ENCODE assay signal across 26 cellular contexts in genomic region chr15:101625169-101625568, GRCh38. TPM values are rescaled to one million over a fixed set of nuclear protein-coding genes. Genes with fewer than 3 reads are reported as not detected.
DNase-seq lines count a peak whose midpoint lies in the region; ATAC-seq and TF ChIP-seq lines count a peak whose summit lies in the region.
"Had no signal": no experiment of that assay in that cellular context is flagged by ENCODE, and none has a peak within 500 bp of the region (broad histone marks: within the 10 kb centered on the region; RNA-seq: fewer than 3 reads in every experiment).

No MANE protein-coding gene starts in this region.

- H3K36me3 ChIP-seq in cardiac muscle cell (no peaks in the 10 kb centered on the region), upper lobe of right lung (no peaks in the 10 kb centered on the region)

- H3K4me3 ChIP-seq in cardiac muscle cell = no peak overlapping the region
- no peak overlapping the region for H3K4me3 ChIP-seq in upper lobe of right lung
- H3K4me3 ChIP-seq: A549, skin epidermis, tibial artery had no signal

- no peaks in the 10 kb centered on the region for H3K27me3 Mint-ChIP-seq in activated T-helper 17 cell treated with anti-CD3 and anti-CD28 coated beads, Interleukin-2, amount 50 U/mL, for 72 hours
- H3K27me3 Mint-ChIP-seq: stimulated activated naive CD8-positive, alpha-beta T cell treated with anti-CD3 and anti-CD28 coated beads, Interleukin-15, amount 100 ng/mL, for 72 hours had no signal

- peak overlapping the region; percentile 90 for H3K27ac Mint-ChIP-seq in activated T-helper 17 cell treated with anti-CD3 and anti-CD28 coated beads, Interleukin-2, amount 50 U/mL, for 72 hours
- H3K27ac Mint-ChIP-seq: activated T-helper 2 cell treated with anti-CD3 and anti-CD28 coated beads, Interferon-gamma antibody, Interleukin-2, Interleukin-4, amounts not matched to agents 10 μg/mL and 5 μg/mL and 100 μg/mL, durations not matched to agents 14 hours and 24 hours and 36 hours; natural killer cell had no signal

- ATAC-seq in left ventricle myocardium superior = no peak
- ATAC-seq in activated T-helper 17 cell treated with anti-CD3 and anti-CD28 coated beads, Interleukin-2, amount 50 U/mL, for 72 hours (replicated peaks) = peak; percentile 54
- peak; percentile 68 for ATAC-seq in upper lobe of right lung
- no peak for ATAC-seq in GM21390 (IDR thresholded peaks at IDR 0.05; ENCODE audit: unreplicated experiment)
- ATAC-seq: A549; activated CD4-positive, CD25-positive, alpha-beta regulatory T cell treated with anti-CD3 and anti-CD28 coated beads, Interleukin-2, amount 50 U/mL, for 24 hours; natural killer cell; Panc1; stimulated activated naive CD8-positive, alpha-beta T cell treated with anti-CD3 and anti-CD28 coated beads, Interleukin-15, amount 100 ng/mL, for 72 hours had no signal

- H3K4me1 ChIP-seq in cardiac muscle cell (ENCODE audit: low read depth) (peaks cover 23% of the 10 kb centered on the region), upper lobe of right lung (no peaks in the 10 kb centered on the region)
- H3K4me1 ChIP-seq: A549, tibial artery had no signal

- H3K36me3 Mint-ChIP-seq in activated T-helper 17 cell treated with anti-CD3 and anti-CD28 coated beads, Interleukin-2, amount 50 U/mL, for 72 hours (ENCODE audit: low read depth) = peaks cover 53% of the 10 kb centered on the region

- H3K4me3 Mint-ChIP-seq in activated T-helper 17 cell treated with anti-CD3 and anti-CD28 coated beads, Interleukin-2, amount 50 U/mL, for 72 hours = peak overlapping the region; percentile 24
- H3K4me3 Mint-ChIP-seq: natural killer cell; stimulated activated naive CD8-positive, alpha-beta T cell treated with anti-CD3 and anti-CD28 coated beads, Interleukin-15, amount 100 ng/mL, for 72 hours had no signal

- intact Hi-C loops in left ventricle myocardium superior (cut with micrococcal nuclease) (no loop called here), upper lobe of right lung (cut with DNase I) (no loop called here)

- H3K9me3 ChIP-seq in cardiac muscle cell (ENCODE audit: low read depth) (no peaks in the 10 kb centered on the region), upper lobe of right lung (no peaks in the 10 kb centered on the region)
- H3K9me3 ChIP-seq: A549, tibial artery had no signal

- DNase-seq in cardiac muscle cell (ENCODE audit: low read depth in 1 of 2, low spot score in 1 of 2) = no peak
- DNase-seq in left ventricle myocardium superior = no peak
- DNase-seq in MV-4-11 (lab: John Stamatoyannopoulos, UW) = peak; percentile 86
- no peak for DNase-seq in upper lobe of right lung
- DNase-seq in mesenteric fat pad (ENCODE audit: low spot score) = no peak
- no peak for DNase-seq in UCSD-AML1 (lab: John Stamatoyannopoulos, UW; ENCODE audit: unreplicated experiment)
- DNase-seq: activated CD4-positive, alpha-beta T cell treated with anti-CD3 and anti-CD28 coated beads, Interleukin-2, amount 50 U/mL, for 48 hours; activated CD8-positive, alpha-beta memory T cell treated with anti-CD3 and anti-CD28 coated beads, Interleukin-2, amount 50 U/mL, for 4 hours; aorta; caudate nucleus; H7; midbrain; natural killer cell; NCI-H1436 treated with DMSO at 0.1 percent for 48 hours; NCI-H446 treated with DMSO at 0.1 percent for 48 hours; SHP77 treated with DMSO at 0.1 percent for 48 hours; stimulated activated naive CD8-positive, alpha-beta T cell treated with anti-CD3 and anti-CD28 coated beads, Interleukin-15, amount 100 ng/mL, for 72 hours; T-helper 1 cell; tibial artery had no signal

- peak overlapping the region; percentile 5 for H3K27ac ChIP-seq in cardiac muscle cell
- H3K27ac ChIP-seq in upper lobe of right lung = no peak overlapping the region
- H3K27ac ChIP-seq: A549, skin epidermis, tibial artery had no signal

- peaks cover 37% of the 10 kb centered on the region for H3K4me1 Mint-ChIP-seq in activated T-helper 17 cell treated with anti-CD3 and anti-CD28 coated beads, Interleukin-2, amount 50 U/mL, for 72 hours

- H3K27me3 ChIP-seq in cardiac muscle cell = no peaks in the 10 kb centered on the region
- H3K27me3 ChIP-seq in upper lobe of right lung = no peaks in the 10 kb centered on the region
- H3K27me3 ChIP-seq: tibial artery had no signal

- no peak for TF ChIP-seq CTCF in cardiac muscle cell (IDR thresholded peaks at IDR 0.05; ENCODE audit: low read depth, low read length)
- TF ChIP-seq CTCF in upper lobe of right lung (IDR thresholded peaks at IDR 0.05) = no peak

- peaks cover 4% of the 10 kb centered on the region for H3K9me3 Mint-ChIP-seq in activated T-helper 17 cell treated with anti-CD3 and anti-CD28 coated beads, Interleukin-2, amount 50 U/mL, for 72 hours
- H3K9me3 Mint-ChIP-seq: natural killer cell had no signal

RNA-seq across cellular contexts. Expression of gene TM2D3, which starts 27.0 kb away (rescaled TPM):
- total RNA-seq in cardiac muscle cell (31.7 and 36.3 TPM in 2 replicates), left ventricle myocardium superior (48.7 TPM), upper lobe of right lung (47.4 TPM), mesenteric fat pad (44.1 TPM)
- polyA plus RNA-seq in cardiac muscle cell = 65.4 and 94.5 TPM in 2 replicates
- 10 to 100 TPM; 42.6 to 45.6 TPM for total RNA-seq in activated T-helper 17 cell treated with anti-CD3 and anti-CD28 coated beads, Interleukin-2, amount 50 U/mL, for 72 hours

Comparison
In these comparisons a context has a peak if more than half of its experiments do, and no peak if none do; other contexts are left out.
1. ATAC-seq: peak in activated T-helper 17 cell treated with anti-CD3 and anti-CD28 coated beads, Interleukin-2, amount 50 U/mL, for 72 hours (single experiment) and upper lobe of right lung (single experiment); none in left ventricle myocardium superior (single experiment) and GM21390 (single experiment).